19 cellular contexts compared by ENCODE assay signal in genomic region chr19:4966591-4966990, GRCh38. TPM values are rescaled to one million over a fixed set of nuclear protein-coding genes. Genes with fewer than 3 reads are reported as not detected.
DNase-seq lines count a peak whose midpoint lies in the region; ATAC-seq and TF ChIP-seq lines count a peak whose summit lies in the region.
"Had no signal": no experiment of that assay in that cellular context is flagged by ENCODE, and none has a peak within 500 bp of the region (broad histone marks: within the 10 kb centered on the region; RNA-seq: fewer than 3 reads in every experiment).

No MANE protein-coding gene starts in this region.

- POLR2A ChIA-PET in RWPE1 (lab: Yijun Ruan, JAX; ENCODE audit: low non-redundant PET) = no interaction called here

- no peak for TF ChIP-seq CTCF in RWPE1 (conservative IDR thresholded peaks at IDR 0.05; ENCODE audit: low read depth)
- TF ChIP-seq CTCF in chondrocyte (IDR thresholded peaks at IDR 0.05) = no peak
- TF ChIP-seq CTCF in GM20000 (IDR thresholded peaks at IDR 0.05; ENCODE audit: extremely low read depth, missing control alignments) = no peak

- ATAC-seq in activated T-cell treated with anti-CD3 and anti-CD28 coated beads, Interleukin-2, amount 50 U/mL, for 72 hours (replicated peaks in 1 of 2) = no peak
- no peak for ATAC-seq in stimulated activated naive B cell treated with anti-CD40 and anti-IgM and Interleukin-4, amounts not matched to agents 10 μg/mL and 1 μg/mL and 100 μg/mL, for 72 hours (replicated peaks)
- ATAC-seq: A549 had no signal

- H3K4me1 Mint-ChIP-seq in activated T-cell treated with anti-CD3 and anti-CD28 coated beads, Interleukin-2, amount 50 U/mL, for 24 hours (ENCODE audit: low read depth) = peaks cover 28% of the 10 kb centered on the region
- H3K4me1 Mint-ChIP-seq in activated T-cell treated with anti-CD3 and anti-CD28 coated beads, Interleukin-2, amount 50 U/mL, for 72 hours (ENCODE audit: low read depth) = peaks cover 35% of the 10 kb centered on the region
- peaks cover 28% of the 10 kb centered on the region for H3K4me1 Mint-ChIP-seq in chondrocyte (ENCODE audit: low read depth)
- H3K4me1 Mint-ChIP-seq in stimulated activated naive B cell treated with anti-CD40 and anti-IgM and Interleukin-4, amounts not matched to agents 10 μg/mL and 1 μg/mL and 100 μg/mL, for 72 hours = peaks cover 23 to 28% of the 10 kb centered on the region in 2 donors

- H3K9me3 Mint-ChIP-seq in activated T-cell treated with anti-CD3 and anti-CD28 coated beads, Interleukin-2, amount 50 U/mL, for 24 hours = no peaks in the 10 kb centered on the region
- no peaks in the 10 kb centered on the region for H3K9me3 Mint-ChIP-seq in activated T-cell treated with anti-CD3 and anti-CD28 coated beads, Interleukin-2, amount 50 U/mL, for 72 hours
- H3K9me3 Mint-ChIP-seq in chondrocyte (ENCODE audit: low read depth) = no peaks in the 10 kb centered on the region
- no peaks in the 10 kb centered on the region for H3K9me3 Mint-ChIP-seq in stimulated activated naive B cell treated with anti-CD40 and anti-IgM and Interleukin-4, amounts not matched to agents 10 μg/mL and 1 μg/mL and 100 μg/mL, for 72 hours
- H3K9me3 Mint-ChIP-seq: CD4-positive, alpha-beta memory T cell had no signal

- peak overlapping the region; percentile 44 for H3K27ac Mint-ChIP-seq in activated T-cell treated with anti-CD3 and anti-CD28 coated beads, Interleukin-2, amount 50 U/mL, for 24 hours
- no peak overlapping the region for H3K27ac Mint-ChIP-seq in activated T-cell treated with anti-CD3 and anti-CD28 coated beads, Interleukin-2, amount 50 U/mL, for 72 hours
- peak overlapping the region; percentile 65 for H3K27ac Mint-ChIP-seq in chondrocyte (ENCODE audit: unreplicated experiment)
- H3K27ac Mint-ChIP-seq in stimulated activated naive B cell treated with anti-CD40 and anti-IgM and Interleukin-4, amounts not matched to agents 10 μg/mL and 1 μg/mL and 100 μg/mL, for 72 hours = peak overlapping the region; percentile 9

- CTCF ChIA-PET in RWPE1 (lab: Yijun Ruan, JAX) = interaction anchor here (0.6 kb wide), 1 partner anchor 59 kb away, joined by 3 read pairs; no protein-coding TSS in a partner anchor

- peak overlapping the region; percentile 67 for H3K27ac ChIP-seq in RWPE1
- H3K27ac ChIP-seq: A549 had no signal

- H3K27me3 Mint-ChIP-seq in activated T-cell treated with anti-CD3 and anti-CD28 coated beads, Interleukin-2, amount 50 U/mL, for 24 hours = no peaks in the 10 kb centered on the region
- H3K27me3 Mint-ChIP-seq in activated T-cell treated with anti-CD3 and anti-CD28 coated beads, Interleukin-2, amount 50 U/mL, for 72 hours (ENCODE audit: low read depth) = no peaks in the 10 kb centered on the region
- no peaks in the 10 kb centered on the region for H3K27me3 Mint-ChIP-seq in chondrocyte (ENCODE audit: low read depth)
- no peaks in the 10 kb centered on the region for H3K27me3 Mint-ChIP-seq in stimulated activated naive B cell treated with anti-CD40 and anti-IgM and Interleukin-4, amounts not matched to agents 10 μg/mL and 1 μg/mL and 100 μg/mL, for 72 hours
- H3K27me3 Mint-ChIP-seq: CD4-positive, alpha-beta memory T cell had no signal

- H3K36me3 Mint-ChIP-seq in activated T-cell treated with anti-CD3 and anti-CD28 coated beads, Interleukin-2, amount 50 U/mL, for 24 hours (ENCODE audit: low read depth) = peaks cover 47% of the 10 kb centered on the region
- H3K36me3 Mint-ChIP-seq in activated T-cell treated with anti-CD3 and anti-CD28 coated beads, Interleukin-2, amount 50 U/mL, for 72 hours (ENCODE audit: insufficient read depth in 2 of 2) = peaks cover 3 to 12% of the 10 kb centered on the region in 2 donors
- H3K36me3 Mint-ChIP-seq in chondrocyte (ENCODE audit: low read depth) = no peaks in the 10 kb centered on the region
- H3K36me3 Mint-ChIP-seq in stimulated activated naive B cell treated with anti-CD40 and anti-IgM and Interleukin-4, amounts not matched to agents 10 μg/mL and 1 μg/mL and 100 μg/mL, for 72 hours = peaks cover 2 to 12% of the 10 kb centered on the region in 2 donors

- DNase-seq in activated T-cell treated with anti-CD3 and anti-CD28 coated beads, Interleukin-2, amount 50 U/mL, for 24 hours = no peak
- no peak for DNase-seq in activated T-cell treated with anti-CD3 and anti-CD28 coated beads, Interleukin-2, amount 50 U/mL, for 72 hours
- DNase-seq in RWPE1 (ENCODE audit: low spot score) = no peak
- no peak for DNase-seq in chondrocyte (ENCODE audit: low spot score)
- DNase-seq in stimulated activated naive B cell treated with anti-CD40 and anti-IgM and Interleukin-4, amounts not matched to agents 10 μg/mL and 1 μg/mL and 100 μg/mL, for 72 hours = no peak
- no peak for DNase-seq in HuH-7.5 (ENCODE audit: low spot score)
- no peak for DNase-seq in NCI-H2107 treated with DMSO at 0.1 percent for 48 hours (lab: John Stamatoyannopoulos, UW; ENCODE audit: unreplicated experiment)
- DNase-seq in GM20000 (ENCODE audit: low spot score) = no peak
- DNase-seq: activated CD4-positive, alpha-beta T cell treated with anti-CD3 and anti-CD28 coated beads, Interleukin-2, amount 50 U/mL, for 1 hour; activated T-cell treated with anti-CD3 and anti-CD28 coated beads, Interleukin-2, amount 50 U/mL, for 1 hour; CD4-positive, alpha-beta memory T cell; DMS53; erythroblast; MV-4-11; NCI-H2029; NCI-H446 treated with DMSO at 0.1 percent for 48 hours; RPMI8226; stimulated activated CD4-positive, alpha-beta T cell treated with anti-CD3 and anti-CD28 coated beads, Interleukin-4, amount 100 ng/mL, for 24 hours had no signal

- H3K4me3 Mint-ChIP-seq in activated T-cell treated with anti-CD3 and anti-CD28 coated beads, Interleukin-2, amount 50 U/mL, for 24 hours = no peak overlapping the region
- no peak overlapping the region for H3K4me3 Mint-ChIP-seq in activated T-cell treated with anti-CD3 and anti-CD28 coated beads, Interleukin-2, amount 50 U/mL, for 72 hours
- no peak overlapping the region for H3K4me3 Mint-ChIP-seq in chondrocyte (ENCODE audit: unreplicated experiment)
- no peak overlapping the region for H3K4me3 Mint-ChIP-seq in stimulated activated naive B cell treated with anti-CD40 and anti-IgM and Interleukin-4, amounts not matched to agents 10 μg/mL and 1 μg/mL and 100 μg/mL, for 72 hours
- H3K4me3 Mint-ChIP-seq: CD4-positive, alpha-beta memory T cell had no signal

RNA-seq across cellular contexts. Expression of gene KDM4B, which starts 2.3 kb away (rescaled TPM):
- 10 to 100 TPM; 31.3 to 37.1 TPM for total RNA-seq in activated T-cell treated with anti-CD3 and anti-CD28 coated beads, Interleukin-2, amount 50 U/mL, for 72 hours
- total RNA-seq in chondrocyte = 50.7 to 53.2 TPM (median 52.2 TPM) in 3 replicates

RNA-seq across cellular contexts. Expression of gene UHRF1, which starts 57.3 kb away (rescaled TPM):
- total RNA-seq in activated T-cell treated with anti-CD3 and anti-CD28 coated beads, Interleukin-2, amount 50 U/mL, for 72 hours = 100 to 1,000 TPM in 1 of 2 donors, 10 to 100 TPM in 1; 76.4 to 110 TPM
- 15.7 to 42.5 TPM (median 17.4 TPM) in 3 replicates for total RNA-seq in chondrocyte
